ENCODE assay signal across 1 cellular context in genomic region chr11:122882189-122882808, GRCh38.
TF ChIP-seq lines count a peak whose summit lies in the region.

Gene JHY (plus strand): TSS chr11:122882759. CDS start chr11:122885850, 3,091 bp downstream.

TF ChIP-seq in SK-N-SH, 30 proteins besides CTCF, POLR2A, EP300 and RAD21 (continued from another document):
- TF ChIP-seq TAF1 (IDR thresholded peaks at IDR 0.05; ENCODE audit: borderline replicate concordance, low read depth, low read length) (no peak), MAX (IDR thresholded peaks at IDR 0.05; ENCODE audit: low read depth) (no peak), TCF12 (IDR thresholded peaks at IDR 0.05) (no peak), GATA2 (CRISPR knock-in tag; IDR thresholded peaks at IDR 0.05) (no peak), SMC3 (IDR thresholded peaks at IDR 0.05; ENCODE audit: low read depth, low read length) (no peak), REST (IDR thresholded peaks at IDR 0.05; ENCODE audit: low read depth, low read length) (no peak), TEAD4 (IDR thresholded peaks at IDR 0.05; ENCODE audit: borderline replicate concordance, insufficient read depth) (no peak), RCOR1 (IDR thresholded peaks at IDR 0.05; ENCODE audit: low read length) (no peak), NFIC (IDR thresholded peaks at IDR 0.05; ENCODE audit: borderline replicate concordance) (no peak), ELF1 (IDR thresholded peaks at IDR 0.05) (no peak), JUND (IDR thresholded peaks at IDR 0.05) (no peak)
- TF ChIP-seq, protein P1, sequence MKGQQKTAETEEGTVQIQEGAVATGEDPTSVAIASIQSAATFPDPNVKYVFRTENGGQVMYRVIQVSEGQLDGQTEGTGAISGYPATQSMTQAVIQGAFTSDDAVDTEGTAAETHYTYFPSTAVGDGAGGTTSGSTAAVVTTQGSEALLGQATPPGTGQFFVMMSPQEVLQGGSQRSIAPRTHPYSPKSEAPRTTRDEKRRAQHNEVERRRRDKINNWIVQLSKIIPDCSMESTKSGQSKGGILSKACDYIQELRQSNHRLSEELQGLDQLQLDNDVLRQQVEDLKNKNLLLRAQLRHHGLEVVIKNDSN (IDR thresholded peaks at IDR 0.05; ENCODE audit: borderline replicate concordance, low read depth), result no peak
